In genomic region chr3:98322101-98322500, GRCh38 we compare ENCODE assay signal across 2 cellular contexts.
TF ChIP-seq lines count a peak whose summit lies in the region.

No MANE protein-coding gene starts in this region.

TF ChIP-seq in GM12891, 5 proteins besides CTCF, POLR2A, EP300 and RAD21:
- TF ChIP-seq POLR2AphosphoS5 (IDR thresholded peaks at IDR 0.05; ENCODE audit: low read depth, low read length) = no peak
- no peak for TF ChIP-seq PAX5 (IDR thresholded peaks at IDR 0.05; ENCODE audit: insufficient read depth, low read length, severe bottlenecking)
TF ChIP-seq in GM12891: peak in this region for 0.

TF ChIP-seq in GM12878, 131 proteins besides CTCF, POLR2A, EP300 and RAD21 (continued from another document):
- TF ChIP-seq SMAD1 (IDR thresholded peaks at IDR 0.05; ENCODE audit: low read depth, partially characterized antibody) (no peak), IRF5 (IDR thresholded peaks at IDR 0.05; ENCODE audit: borderline replicate concordance) (no peak), RB1 (IDR thresholded peaks at IDR 0.05; ENCODE audit: borderline replicate concordance) (no peak), CBX3 (IDR thresholded peaks at IDR 0.05; ENCODE audit: borderline replicate concordance, low read depth) (no peak), ZBED1 (IDR thresholded peaks at IDR 0.05; ENCODE audit: borderline replicate concordance) (no peak), MYC (IDR thresholded peaks at IDR 0.05; ENCODE audit: insufficient read depth, insufficient read length, insufficient replicate concordance, low read length, severe bottlenecking) (no peak), BACH1 (IDR thresholded peaks at IDR 0.05; ENCODE audit: borderline replicate concordance) (no peak), IRF4 (IDR thresholded peaks at IDR 0.05; ENCODE audit: low read depth, low read length) (no peak), SMARCA5 (IDR thresholded peaks at IDR 0.05) (no peak), ZNF622 (IDR thresholded peaks at IDR 0.05) (no peak), NBN (IDR thresholded peaks at IDR 0.05) (no peak), MAX (IDR thresholded peaks at IDR 0.05; ENCODE audit: low read depth, low read length) (no peak), EZH2 (IDR thresholded peaks at IDR 0.05; ENCODE audit: borderline replicate concordance, control insufficient read depth, low read depth, low read length) (no peak), YBX1 (IDR thresholded peaks at IDR 0.05) (no peak), CBX5 (IDR thresholded peaks at IDR 0.05; ENCODE audit: low read depth) (no peak), NR2C2 (IDR thresholded peaks at IDR 0.05; ENCODE audit: borderline replicate concordance, control insufficient read depth, insufficient read length, low read depth) (no peak), E2F8 (IDR thresholded peaks at IDR 0.05; ENCODE audit: low read depth, partially characterized antibody) (no peak)
- TF ChIP-seq, protein P1, sequence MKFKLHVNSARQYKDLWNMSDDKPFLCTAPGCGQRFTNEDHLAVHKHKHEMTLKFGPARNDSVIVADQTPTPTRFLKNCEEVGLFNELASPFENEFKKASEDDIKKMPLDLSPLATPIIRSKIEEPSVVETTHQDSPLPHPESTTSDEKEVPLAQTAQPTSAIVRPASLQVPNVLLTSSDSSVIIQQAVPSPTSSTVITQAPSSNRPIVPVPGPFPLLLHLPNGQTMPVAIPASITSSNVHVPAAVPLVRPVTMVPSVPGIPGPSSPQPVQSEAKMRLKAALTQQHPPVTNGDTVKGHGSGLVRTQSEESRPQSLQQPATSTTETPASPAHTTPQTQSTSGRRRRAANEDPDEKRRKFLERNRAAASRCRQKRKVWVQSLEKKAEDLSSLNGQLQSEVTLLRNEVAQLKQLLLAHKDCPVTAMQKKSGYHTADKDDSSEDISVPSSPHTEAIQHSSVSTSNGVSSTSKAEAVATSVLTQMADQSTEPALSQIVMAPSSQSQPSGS (IDR thresholded peaks at IDR 0.05; ENCODE audit: low read length) = no peak
- TF ChIP-seq, protein P2, sequence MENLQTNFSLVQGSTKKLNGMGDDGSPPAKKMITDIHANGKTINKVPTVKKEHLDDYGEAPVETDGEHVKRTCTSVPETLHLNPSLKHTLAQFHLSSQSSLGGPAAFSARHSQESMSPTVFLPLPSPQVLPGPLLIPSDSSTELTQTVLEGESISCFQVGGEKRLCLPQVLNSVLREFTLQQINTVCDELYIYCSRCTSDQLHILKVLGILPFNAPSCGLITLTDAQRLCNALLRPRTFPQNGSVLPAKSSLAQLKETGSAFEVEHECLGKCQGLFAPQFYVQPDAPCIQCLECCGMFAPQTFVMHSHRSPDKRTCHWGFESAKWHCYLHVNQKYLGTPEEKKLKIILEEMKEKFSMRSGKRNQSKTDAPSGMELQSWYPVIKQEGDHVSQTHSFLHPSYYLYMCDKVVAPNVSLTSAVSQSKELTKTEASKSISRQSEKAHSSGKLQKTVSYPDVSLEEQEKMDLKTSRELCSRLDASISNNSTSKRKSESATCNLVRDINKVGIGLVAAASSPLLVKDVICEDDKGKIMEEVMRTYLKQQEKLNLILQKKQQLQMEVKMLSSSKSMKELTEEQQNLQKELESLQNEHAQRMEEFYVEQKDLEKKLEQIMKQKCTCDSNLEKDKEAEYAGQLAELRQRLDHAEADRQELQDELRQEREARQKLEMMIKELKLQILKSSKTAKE (IDR thresholded peaks at IDR 0.05; ENCODE audit: low read depth, poor library complexity, severe bottlenecking) = no peak
